ENCODE assay signal across 24 cellular contexts in genomic region chr4:153638999-153639398, GRCh38. TPM values are rescaled to one million over a fixed set of nuclear protein-coding genes. Genes with fewer than 3 reads are reported as not detected.
"Had no signal": no experiment of that assay in that cellular context is flagged by ENCODE, and none has a peak within 500 bp of the region (broad histone marks: within the 10 kb centered on the region; RNA-seq: fewer than 3 reads in every experiment).

No MANE protein-coding gene starts in this region.

- H3K27ac ChIP-seq: dorsolateral prefrontal cortex, neutrophil, pancreas, right lobe of liver, stomach, testis, tibial artery, upper lobe of left lung had no signal

- FAIRE-seq: colon, frontal cortex, keratinocyte, pancreas, small intestine, urothelium cell line had no signal

- H3K4me1 ChIP-seq: pancreas, right lobe of liver, stomach, testis, tibial artery had no signal

- H3K9me3 ChIP-seq: neutrophil, pancreas, right lobe of liver, stomach, testis, tibial artery, upper lobe of left lung had no signal

- H3K4me3 ChIP-seq: dorsolateral prefrontal cortex, pancreas, right lobe of liver, stomach, testis, tibial artery, upper lobe of left lung had no signal

- H3K4me3 Mint-ChIP-seq: natural killer cell treated with Interleukin-12 subunit alpha and Interleukin-12 subunit beta and Interleukin-15 and Interleukin-18, amount 100 ng/mL, for 72 hours; neural crest cell had no signal

- H3K9me3 Mint-ChIP-seq: natural killer cell treated with Interleukin-12 subunit alpha and Interleukin-12 subunit beta and Interleukin-15 and Interleukin-18, amount 100 ng/mL, for 72 hours had no signal

- ATAC-seq: natural killer cell treated with Interleukin-12 subunit alpha and Interleukin-12 subunit beta and Interleukin-15 and Interleukin-18, amount 100 ng/mL, for 72 hours; pancreas had no signal

- DNase-seq: dorsolateral prefrontal cortex; effector CD4-positive, alpha-beta T cell; hypothalamus; mesendoderm; pancreas; right lobe of liver; small intestine; stimulated activated CD4-positive, alpha-beta T cell treated with anti-CD3 and anti-CD28 coated beads, Interleukin-15, amount 100 ng/mL, for 24 hours; stimulated activated CD4-positive, alpha-beta T cell treated with anti-CD3 and anti-CD28 coated beads, Interleukin-2, amount 100 ng/mL, for 48 hours; stimulated activated CD8-positive, alpha-beta memory T cell treated with anti-CD3 and anti-CD28 coated beads, Interleukin-4, amount 100 ng/mL, for 48 hours; stimulated activated naive CD4-positive, alpha-beta T cell treated with Interleukin-2 at 50 U/mL for 16 hours; stomach; testis; tibial artery; upper lobe of left lung had no signal

- H3K27me3 ChIP-seq: dorsolateral prefrontal cortex, neutrophil, pancreas, right lobe of liver, stomach, testis, tibial artery, upper lobe of left lung had no signal

- H3K27me3 Mint-ChIP-seq: natural killer cell treated with Interleukin-12 subunit alpha and Interleukin-12 subunit beta and Interleukin-15 and Interleukin-18, amount 100 ng/mL, for 72 hours; progenitor cell of endocrine pancreas had no signal

RNA-seq across cellular contexts. Expression of gene TLR2, which starts 45.1 kb away (rescaled TPM):
- total RNA-seq: myocyte had no signal
